Comparison of ENCODE assay signal across 1 cellular context in the genomic region with DNA sequence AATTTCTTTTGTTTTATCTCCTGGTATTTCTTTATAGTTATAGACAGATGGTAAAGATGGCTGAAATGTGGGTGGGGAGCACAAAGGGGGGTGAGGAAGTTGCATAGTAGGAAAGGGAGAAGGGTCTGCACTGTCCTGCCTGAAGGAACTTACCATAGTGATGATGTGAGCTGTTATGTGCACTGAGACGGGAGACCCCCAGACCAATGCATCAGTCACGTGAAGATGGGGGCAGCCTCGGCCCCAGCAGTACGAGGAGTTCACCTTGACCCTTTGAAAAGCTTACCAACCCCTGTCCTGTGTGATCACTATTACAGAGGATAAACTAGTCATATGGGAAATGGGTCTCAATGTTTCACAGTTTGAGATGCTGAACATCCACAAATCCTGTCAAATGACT.
TF ChIP-seq lines count a peak whose summit lies in the region.

No MANE protein-coding gene starts in this region.

TF ChIP-seq in IMR-90, 13 proteins besides CTCF, POLR2A, EP300 and RAD21:
- TF ChIP-seq MXI1 (IDR thresholded peaks at IDR 0.05; ENCODE audit: borderline replicate concordance, low read depth, low read length) (no peak), RCOR1 (IDR thresholded peaks at IDR 0.05; ENCODE audit: insufficient replicate concordance, low read length) (no peak), SMC3 (IDR thresholded peaks at IDR 0.05; ENCODE audit: low read depth, low read length) (no peak), CEBPB (IDR thresholded peaks at IDR 0.05; ENCODE audit: low read depth, low read length) (no peak), MAFK (IDR thresholded peaks at IDR 0.05; ENCODE audit: low read depth, low read length) (no peak), BHLHE40 (IDR thresholded peaks at IDR 0.05; ENCODE audit: low read depth, low read length) (no peak), MAZ (IDR thresholded peaks at IDR 0.05; ENCODE audit: borderline replicate concordance, low read depth, low read length) (no peak), CHD1 (IDR thresholded peaks at IDR 0.05; ENCODE audit: low read depth, low read length) (no peak), RFX5 (IDR thresholded peaks at IDR 0.05; ENCODE audit: low read depth, low read length) (no peak), FOS (IDR thresholded peaks at IDR 0.05; ENCODE audit: low read depth, low read length) (no peak), NFE2L2 (IDR thresholded peaks at IDR 0.05; ENCODE audit: low read depth, low read length) (no peak)
- TF ChIP-seq, protein P1, sequence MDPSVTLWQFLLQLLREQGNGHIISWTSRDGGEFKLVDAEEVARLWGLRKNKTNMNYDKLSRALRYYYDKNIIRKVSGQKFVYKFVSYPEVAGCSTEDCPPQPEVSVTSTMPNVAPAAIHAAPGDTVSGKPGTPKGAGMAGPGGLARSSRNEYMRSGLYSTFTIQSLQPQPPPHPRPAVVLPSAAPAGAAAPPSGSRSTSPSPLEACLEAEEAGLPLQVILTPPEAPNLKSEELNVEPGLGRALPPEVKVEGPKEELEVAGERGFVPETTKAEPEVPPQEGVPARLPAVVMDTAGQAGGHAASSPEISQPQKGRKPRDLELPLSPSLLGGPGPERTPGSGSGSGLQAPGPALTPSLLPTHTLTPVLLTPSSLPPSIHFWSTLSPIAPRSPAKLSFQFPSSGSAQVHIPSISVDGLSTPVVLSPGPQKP (IDR thresholded peaks at IDR 0.05; ENCODE audit: borderline replicate concordance, low read depth, low read length), result no peak
- TF ChIP-seq, protein P2, sequence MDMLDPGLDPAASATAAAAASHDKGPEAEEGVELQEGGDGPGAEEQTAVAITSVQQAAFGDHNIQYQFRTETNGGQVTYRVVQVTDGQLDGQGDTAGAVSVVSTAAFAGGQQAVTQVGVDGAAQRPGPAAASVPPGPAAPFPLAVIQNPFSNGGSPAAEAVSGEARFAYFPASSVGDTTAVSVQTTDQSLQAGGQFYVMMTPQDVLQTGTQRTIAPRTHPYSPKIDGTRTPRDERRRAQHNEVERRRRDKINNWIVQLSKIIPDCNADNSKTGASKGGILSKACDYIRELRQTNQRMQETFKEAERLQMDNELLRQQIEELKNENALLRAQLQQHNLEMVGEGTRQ (IDR thresholded peaks at IDR 0.05; ENCODE audit: low read depth, low read length), result no peak
